In genomic region chr18:22009242-22009641, GRCh38 we compare ENCODE assay signal across 10 cellular contexts.
"Had no signal": no experiment of that assay in that cellular context is flagged by ENCODE, and none has a peak within 500 bp of the region (broad histone marks: within the 10 kb centered on the region; RNA-seq: fewer than 3 reads in every experiment).

No MANE protein-coding gene starts in this region.

- FAIRE-seq: H54 had no signal

- H3K4me2 ChIP-seq: KMS-11 had no signal

- H3K27ac Mint-ChIP-seq: H9, HFFc6 had no signal

- H3K4me1 Mint-ChIP-seq: H9 had no signal

- H3K4me3 Mint-ChIP-seq: H9, HFFc6 had no signal

- H3K9me3 Mint-ChIP-seq: HFFc6 had no signal

- H3K27ac ChIP-seq: HL-60, KMS-11 had no signal

- DNase-seq: GOT3, H9, HCEC 1CT, HFFc6, IMR-90, Karpas-422, KBM-7 had no signal

- H3K9ac ChIP-seq: KMS-11 had no signal
